Comparison of ENCODE assay signal across 1 cellular context in genomic region chr2:111919794-111920608, GRCh38.
TF ChIP-seq lines count a peak whose summit lies in the region.

No MANE protein-coding gene starts in this region.

TF ChIP-seq in HepG2, 621 proteins besides CTCF, POLR2A, EP300 and RAD21 (continued from another document and continues in another):
- TF ChIP-seq TFE3 (CRISPR knock-in tag; IDR thresholded peaks at IDR 0.05) (peak; percentile 71; the same call in 1 of the 2 replicates), STAT5B (CRISPR knock-in tag; IDR thresholded peaks at IDR 0.05) (no peak), U2AF2 (IDR thresholded peaks at IDR 0.05; ENCODE audit: low read depth, low read length) (no peak), TCF12 (IDR thresholded peaks at IDR 0.05) (no peak), TCF12 (CRISPR knock-in tag; IDR thresholded peaks at IDR 0.05) (no peak; the same call in 1 of the 2 replicates), HHEX (CRISPR knock-in tag; IDR thresholded peaks at IDR 0.05) (no peak), HOXD1 (CRISPR knock-in tag; IDR thresholded peaks at IDR 0.05) (peak; percentile 57; the same call in 1 of the 2 replicates), ZNF263 (CRISPR knock-in tag; IDR thresholded peaks at IDR 0.05) (peak; percentile 47; the same call in 1 of the 2 replicates), SAFB2 (CRISPR knock-in tag; IDR thresholded peaks at IDR 0.05; ENCODE audit: borderline replicate concordance, low read depth) (no peak), WIZ (CRISPR knock-in tag; IDR thresholded peaks at IDR 0.05) (peak; percentile 18; the same call in 1 of the 2 replicates), AGO2 (optimal IDR thresholded peaks at IDR 0.05; ENCODE audit: low read depth, low read length) (no peak), ZBTB38 (CRISPR knock-in tag; IDR thresholded peaks at IDR 0.05) (peak; percentile 47), RFX5 (IDR thresholded peaks at IDR 0.05; ENCODE audit: low read depth, low read length) (no peak), ARHGAP35 (CRISPR knock-in tag; IDR thresholded peaks at IDR 0.05; ENCODE audit: borderline replicate concordance) (no peak), ZNF720 (CRISPR knock-in tag; IDR thresholded peaks at IDR 0.05) (no peak), ZNF770 (CRISPR knock-in tag; IDR thresholded peaks at IDR 0.05) (no peak), PLRG1 (conservative IDR thresholded peaks at IDR 0.05) (no peak), PLSCR1 (CRISPR knock-in tag; IDR thresholded peaks at IDR 0.05; ENCODE audit: borderline replicate concordance) (no peak), RERE (CRISPR knock-in tag; IDR thresholded peaks at IDR 0.05; ENCODE audit: low read depth) (0 out of 2 replicates have a peak, but pooled peaks have one; percentile 30), ZNF768 (CRISPR knock-in tag; IDR thresholded peaks at IDR 0.05) (no peak), MNT (IDR thresholded peaks at IDR 0.05) (no peak), GTF3A (CRISPR knock-in tag; conservative IDR thresholded peaks at IDR 0.05) (no peak), ZBTB40 (IDR thresholded peaks at IDR 0.05) (no peak), ZBTB40 (CRISPR knock-in tag; IDR thresholded peaks at IDR 0.05) (no peak), SMYD3 (CRISPR knock-in tag; IDR thresholded peaks at IDR 0.05) (peak; percentile 89; the same call in 1 of the 2 replicates), ZNF674 (CRISPR knock-in tag; IDR thresholded peaks at IDR 0.05; ENCODE audit: low read depth) (no peak), TGIF2 (CRISPR knock-in tag; IDR thresholded peaks at IDR 0.05) (0 out of 2 replicates have a peak, but pooled peaks have one; percentile 56), ZNF790 (CRISPR knock-in tag; IDR thresholded peaks at IDR 0.05; ENCODE audit: borderline replicate concordance) (no peak), PAF1 (CRISPR knock-in tag; IDR thresholded peaks at IDR 0.05) (0 out of 2 replicates have a peak, but pooled peaks have one; percentile 53), ZNF549 (CRISPR knock-in tag; IDR thresholded peaks at IDR 0.05) (no peak), FOXP4 (CRISPR knock-in tag; IDR thresholded peaks at IDR 0.05) (peak; percentile 82), GLMP (CRISPR knock-in tag; IDR thresholded peaks at IDR 0.05; ENCODE audit: borderline replicate concordance) (no peak)
